ENCODE assay signal across 12 cellular contexts in genomic region chr7:98802781-98803110, GRCh38.
DNase-seq lines count a peak whose midpoint lies in the region; ATAC-seq lines count a peak whose summit lies in the region.
"Had no signal": no experiment of that assay in that cellular context is flagged by ENCODE, and none has a peak within 500 bp of the region (broad histone marks: within the 10 kb centered on the region; RNA-seq: fewer than 3 reads in every experiment).

No MANE protein-coding gene starts in this region.

- no peak overlapping the region for H3K9ac ChIP-seq in neuronal stem cell (ENCODE audit: low read depth, low read length, poor library complexity)

- no peak overlapping the region for H2BK15ac ChIP-seq in neuronal stem cell (ENCODE audit: low read length)

- H3K4me3 ChIP-seq in neuronal stem cell (ENCODE audit: low read length in 2 of 2) (no peak overlapping the region), aorta (ENCODE audit: low read length in 2 of 2) (no peak overlapping the region)
- H3K4me3 ChIP-seq: Peyer's patch, thoracic aorta had no signal

- H3K27me3 ChIP-seq in neuronal stem cell (ENCODE audit: control insufficient read depth in 3 of 3, insufficient read depth in 3 of 3, low read depth in 1 of 3, low read length in 3 of 3) (no peaks in the 10 kb centered on the region), aorta (ENCODE audit: control insufficient read depth in 1 of 2, insufficient read depth in 2 of 2, low read length in 1 of 2) (no peaks in the 10 kb centered on the region)
- H3K27me3 ChIP-seq: Peyer's patch had no signal

- peaks cover 8 to 10% of the 10 kb centered on the region in 2 donors for H3K4me1 ChIP-seq in neuronal stem cell (ENCODE audit: control insufficient read depth in 2 of 2, insufficient read depth in 1 of 2, low read depth in 1 of 2, low read length in 2 of 2)
- H3K4me1 ChIP-seq in aorta (ENCODE audit: control insufficient read depth in 1 of 2, insufficient read depth in 2 of 2, low read length in 2 of 2) = no peaks in the 10 kb centered on the region
- H3K4me1 ChIP-seq: Peyer's patch had no signal

- intact Hi-C loops in aorta (cut with DNase I) = loop anchor here in 1 of 2 donors (1.0 kb wide), 1 partner anchor 42 kb away; no protein-coding TSS in a partner anchor

- H2BK5ac ChIP-seq in neuronal stem cell (ENCODE audit: low read length) = no peak overlapping the region

- peak overlapping the region; percentile 8 for H2AK5ac ChIP-seq in neuronal stem cell (ENCODE audit: low read depth, low read length)

- peaks cover 2% of the 10 kb centered on the region for H3K9me3 Mint-ChIP-seq in activated CD4-positive, alpha-beta T cell treated with anti-CD3 and anti-CD28 coated beads, Interleukin-2, amount 10 ng/mL, durations not matched to agents 7 days and 5 days

- peak; percentile 21 for ATAC-seq in GM19043 (IDR thresholded peaks at IDR 0.05; ENCODE audit: low read depth, unreplicated experiment)
- ATAC-seq in HG02571 (IDR thresholded peaks at IDR 0.05; ENCODE audit: unreplicated experiment) = peak; percentile 18
- peak; percentile 25 for ATAC-seq in HG03432 (IDR thresholded peaks at IDR 0.05; ENCODE audit: unreplicated experiment)
- no peak for ATAC-seq in aorta (ENCODE audit: low FRiP score)

- peak overlapping the region; percentile 52 for H3K18ac ChIP-seq in neuronal stem cell (ENCODE audit: low read length)

- no peak overlapping the region for H3K14ac ChIP-seq in neuronal stem cell (ENCODE audit: low read length)

- no peak overlapping the region for H3K27ac Mint-ChIP-seq in activated CD4-positive, alpha-beta T cell treated with anti-CD3 and anti-CD28 coated beads, Interleukin-2, amount 10 ng/mL, durations not matched to agents 7 days and 5 days

- H3K4me1 Mint-ChIP-seq in activated CD4-positive, alpha-beta T cell treated with anti-CD3 and anti-CD28 coated beads, Interleukin-2, amount 10 ng/mL, durations not matched to agents 7 days and 5 days = no peaks in the 10 kb centered on the region

- CTCF ChIA-PET in activated CD4-positive, alpha-beta T cell treated with anti-CD3 and anti-CD28 coated beads, Interleukin-2, amount 10 ng/mL, durations not matched to agents 7 days and 5 days (lab: Charles Lee) = interaction anchor here (1.3 kb wide), 1 partner anchor 14 kb away, joined by 3 read pairs; no protein-coding TSS in a partner anchor

- no CpG with 5 or more reads among the region's 2 CpGs for WGBS in neuronal stem cell (ENCODE audit: extremely low coverage in 2 of 2, insufficient read length in 2 of 2, insufficient replicate concordance in 1 of 2), 2 donors
- 95 to 97% methylated on average over 2 of the region's 2 CpGs for WGBS in aorta, 2 donors

- H3K9me3 ChIP-seq in neuronal stem cell (replicated peaks in 1 of 2; ENCODE audit: control insufficient read depth in 2 of 2, insufficient read depth in 1 of 2, low read depth in 1 of 2, low read length in 2 of 2) (peaks cover 0 to 3% of the 10 kb centered on the region in 2 donors), aorta (ENCODE audit: control insufficient read depth, low read length) (no peaks in the 10 kb centered on the region)

- no peak overlapping the region for H3K4ac ChIP-seq in neuronal stem cell (ENCODE audit: low read length)

- POLR2A ChIA-PET in activated CD4-positive, alpha-beta T cell treated with anti-CD3 and anti-CD28 coated beads, Interleukin-2, amount 10 ng/mL, durations not matched to agents 7 days and 5 days (lab: Charles Lee) = no interaction called here

- no peak overlapping the region for H3K23ac ChIP-seq in neuronal stem cell (ENCODE audit: low read depth, low read length, poor library complexity)

- no peak overlapping the region for H3K27ac ChIP-seq in neuronal stem cell (replicated peaks; ENCODE audit: low read length)
- H3K27ac ChIP-seq in aorta (ENCODE audit: low read depth in 1 of 2, low read length in 2 of 2) = peak overlapping the region in 1 of 2 donors; percentile 66
- H3K27ac ChIP-seq: Peyer's patch, WERI-Rb-1 had no signal

- H2AFZ ChIP-seq in neuronal stem cell (ENCODE audit: low read length) = no peak overlapping the region

- no peak overlapping the region for H3K4me2 ChIP-seq in neuronal stem cell (ENCODE audit: insufficient read depth, low read length, poor library complexity, severe bottlenecking)

- no peak overlapping the region for H2BK120ac ChIP-seq in neuronal stem cell (ENCODE audit: low read depth, low read length)

- H4K91ac ChIP-seq in neuronal stem cell (ENCODE audit: low read depth, low read length, poor library complexity) = no peak overlapping the region

- H3K36me3 Mint-ChIP-seq in activated CD4-positive, alpha-beta T cell treated with anti-CD3 and anti-CD28 coated beads, Interleukin-2, amount 10 ng/mL, durations not matched to agents 7 days and 5 days (ENCODE audit: low read depth) = no peaks in the 10 kb centered on the region

- no peaks in the 10 kb centered on the region for H3K27me3 Mint-ChIP-seq in activated CD4-positive, alpha-beta T cell treated with anti-CD3 and anti-CD28 coated beads, Interleukin-2, amount 10 ng/mL, durations not matched to agents 7 days and 5 days

- DNase-seq in neuronal stem cell (ENCODE audit: low spot score) (no peak), aorta (no peak), NCI-H2227 (lab: John Stamatoyannopoulos, UW; ENCODE audit: unreplicated experiment) (no peak)
- no peak for DNase-seq in activated CD4-positive, alpha-beta T cell treated with anti-CD3 and anti-CD28 coated beads, Interleukin-2, amount 10 ng/mL, durations not matched to agents 7 days and 5 days
- no peak for DNase-seq in stimulated activated CD4-positive, alpha-beta T cell treated with anti-CD3 and anti-CD28 coated beads, Interleukin-12 subunit alpha, Interleukin-12 subunit beta, amount 100 ng/mL, for 4 hours
- DNase-seq: activated effector memory CD4-positive, alpha-beta T cell treated with anti-CD3 and anti-CD28 coated beads, Interleukin-2, amount 50 U/mL, for 16 hours; WERI-Rb-1 had no signal

- no peak overlapping the region for H3K4me3 Mint-ChIP-seq in activated CD4-positive, alpha-beta T cell treated with anti-CD3 and anti-CD28 coated beads, Interleukin-2, amount 10 ng/mL, durations not matched to agents 7 days and 5 days

- H4K8ac ChIP-seq in neuronal stem cell (ENCODE audit: low read depth, low read length) = no peak overlapping the region

- no peaks in the 10 kb centered on the region for H3K79me1 ChIP-seq in neuronal stem cell (ENCODE audit: low read depth, low read length)

- no peaks in the 10 kb centered on the region for H3K36me3 ChIP-seq in neuronal stem cell (replicated peaks in 1 of 2; ENCODE audit: control insufficient read depth in 2 of 2, insufficient read depth in 2 of 2, low read length in 2 of 2)
- H3K36me3 ChIP-seq in aorta (ENCODE audit: control insufficient read depth in 1 of 2, insufficient read depth in 2 of 2, low read length in 1 of 2) = no peaks in the 10 kb centered on the region
- H3K36me3 ChIP-seq: Peyer's patch, thoracic aorta, WERI-Rb-1 had no signal

- no peak overlapping the region for H2BK12ac ChIP-seq in neuronal stem cell (ENCODE audit: low read length)
